Comparison of ENCODE assay signal across 1 cellular context in genomic region chr19:39403331-39404312, GRCh38.
A peak's percentile ranks its signal among the peaks of the same experiment; 100 is the strongest.
TF ChIP-seq lines count a peak whose summit lies in the region.

No MANE protein-coding gene starts in this region.

TF ChIP-seq in K562, 482 proteins besides CTCF, POLR2A, EP300 and RAD21 (continued from another document and continues in another):
- peak; percentile 27; the same call in 1 of the 2 replicates for TF ChIP-seq ZNF592 (IDR thresholded peaks at IDR 0.05)
- peak; percentile 91 for TF ChIP-seq TAF9B (IDR thresholded peaks at IDR 0.05; ENCODE audit: partially characterized antibody)
- TF ChIP-seq ASH1L (IDR thresholded peaks at IDR 0.05; ENCODE audit: borderline replicate concordance, low read depth, partially characterized antibody) = peak; percentile 27
- TF ChIP-seq JUNB (CRISPR knock-in tag; conservative IDR thresholded peaks at IDR 0.05) = peak; percentile 66; the same call in 1 of the 2 replicates
- TF ChIP-seq RAD51 (IDR thresholded peaks at IDR 0.05; ENCODE audit: borderline replicate concordance, low read depth) = 0 out of 2 replicates have a peak, but pooled peaks have one; percentile 8
- TF ChIP-seq NFRKB (IDR thresholded peaks at IDR 0.05; ENCODE audit: low read depth) = peak; percentile 55; the same call in 1 of the 2 replicates
- peak in 1 of 2 experiments; percentile 49; a peak in 1 of 4 replicates for TF ChIP-seq KDM4B (IDR thresholded peaks at IDR 0.05; ENCODE audit: borderline replicate concordance in 2 of 2, low read depth in 1 of 2)
- peak; percentile 76 for TF ChIP-seq RBFOX2 (IDR thresholded peaks at IDR 0.05; ENCODE audit: low read depth, low read length)
- no peak for TF ChIP-seq KLF1 (tag; IDR thresholded peaks at IDR 0.05)
- no peak for TF ChIP-seq ZBTB8A (IDR thresholded peaks at IDR 0.05; ENCODE audit: partially characterized antibody)
- TF ChIP-seq NFIC (IDR thresholded peaks at IDR 0.05) = peak; percentile 52
- TF ChIP-seq NFE2L1 (tag; IDR thresholded peaks at IDR 0.05; ENCODE audit: borderline replicate concordance, low read depth) = peak; percentile 63; the same call in 1 of the 2 replicates
- TF ChIP-seq YY1 (IDR thresholded peaks at IDR 0.05; ENCODE audit: borderline replicate concordance in 1 of 3, control insufficient read depth in 1 of 3, extremely low read depth in 1 of 3, insufficient read depth in 3 of 3, insufficient read length in 1 of 3, insufficient replicate concordance in 2 of 3, low read depth in 1 of 3, low read length in 2 of 3) = peak in 2 of 3 experiments; percentile 8 to 32
- TF ChIP-seq ZNF436 (CRISPR knock-in tag; IDR thresholded peaks at IDR 0.05) = no peak
- 0 out of 2 replicates have a peak, but pooled peaks have one; percentile 24 for TF ChIP-seq ZNF589 (CRISPR knock-in tag; IDR thresholded peaks at IDR 0.05; ENCODE audit: low read depth)
- peak; percentile 26; the same call in 1 of the 2 replicates for TF ChIP-seq SNIP1 (IDR thresholded peaks at IDR 0.05; ENCODE audit: low read depth)
- 0 out of 2 replicates have a peak, but pooled peaks have one; percentile 52 for TF ChIP-seq ZNF830 (CRISPR knock-in tag; IDR thresholded peaks at IDR 0.05)
- TF ChIP-seq ETS1 (conservative IDR thresholded peaks at IDR 0.05; ENCODE audit: control insufficient read depth, low read depth, low read length) = peak; percentile 64; the same call in 1 of the 2 replicates
- TF ChIP-seq NR4A1 (CRISPR knock-in tag; IDR thresholded peaks at IDR 0.05) = no peak
- peak; percentile 56; the same call in 1 of the 2 replicates for TF ChIP-seq NR4A1 (tag; IDR thresholded peaks at IDR 0.05)
- peak; percentile 91 for TF ChIP-seq NFATC3 (IDR thresholded peaks at IDR 0.05)
- TF ChIP-seq ZNF175 (CRISPR knock-in tag; IDR thresholded peaks at IDR 0.05; ENCODE audit: low read depth) = 0 out of 2 replicates have a peak, but pooled peaks have one; percentile 52
- TF ChIP-seq SMARCA4 (IDR thresholded peaks at IDR 0.05) = 0 out of 2 replicates have a peak, but pooled peaks have one; percentile 77
- TF ChIP-seq PREB (CRISPR knock-in tag; IDR thresholded peaks at IDR 0.05) = 0 out of 2 replicates have a peak, but pooled peaks have one; percentile 63
- TF ChIP-seq HMBOX1 (IDR thresholded peaks at IDR 0.05) = no peak
- TF ChIP-seq ERF (CRISPR knock-in tag; IDR thresholded peaks at IDR 0.05) = no peak
- 0 out of 2 replicates have a peak, but pooled peaks have one; percentile 10 for TF ChIP-seq ATF4 (CRISPR knock-in tag; IDR thresholded peaks at IDR 0.05)
- peak in 1 of 2 experiments; percentile 41; a peak in 3 of 4 replicates for TF ChIP-seq NRF1 (conservative IDR thresholded peaks at IDR 0.05 in 1 of 2, IDR thresholded peaks at IDR 0.05 in 1 of 2)
- TF ChIP-seq DPF2 (IDR thresholded peaks at IDR 0.05) = peak; percentile 80; the same call in 1 of the 2 replicates
- peak; percentile 6; the same call in 1 of the 2 replicates for TF ChIP-seq PKNOX1 (IDR thresholded peaks at IDR 0.05)
- TF ChIP-seq ATF6 (CRISPR knock-in tag; IDR thresholded peaks at IDR 0.05) = 0 out of 2 replicates have a peak, but pooled peaks have one; percentile 6
- 0 out of 2 replicates have a peak, but pooled peaks have one; percentile 29 for TF ChIP-seq ETV5 (CRISPR knock-in tag; IDR thresholded peaks at IDR 0.05; ENCODE audit: low read depth)
- TF ChIP-seq EGR1 (conservative IDR thresholded peaks at IDR 0.05) = peak; percentile 56; the same call in 1 of the 2 replicates
- no peak for TF ChIP-seq NKRF (IDR thresholded peaks at IDR 0.05; ENCODE audit: borderline replicate concordance)
- TF ChIP-seq ARID3A (IDR thresholded peaks at IDR 0.05; ENCODE audit: borderline replicate concordance, low read depth, low read length) = no peak
- 0 out of 2 replicates have a peak, but pooled peaks have one; percentile 29 for TF ChIP-seq ZBTB17 (CRISPR knock-in tag; IDR thresholded peaks at IDR 0.05)
- TF ChIP-seq MTA3 (IDR thresholded peaks at IDR 0.05; ENCODE audit: borderline replicate concordance) = 0 out of 2 replicates have a peak, but pooled peaks have one; percentile 57
- TF ChIP-seq ATF1 (CRISPR knock-in tag; IDR thresholded peaks at IDR 0.05) = no peak
- TF ChIP-seq ATF1 (tag; IDR thresholded peaks at IDR 0.05) = peak; percentile 77
- TF ChIP-seq TFAP4 (CRISPR knock-in tag; IDR thresholded peaks at IDR 0.05; ENCODE audit: borderline replicate concordance) = peak; percentile 70; the same call in 1 of the 2 replicates
- peak; percentile 25 for TF ChIP-seq HNRNPLL (IDR thresholded peaks at IDR 0.05; ENCODE audit: low read depth, low read length, poor library complexity, severe bottlenecking)
- TF ChIP-seq HIVEP1 (CRISPR knock-in tag; IDR thresholded peaks at IDR 0.05) = peak; percentile 81; the same call in 1 of the 2 replicates
- TF ChIP-seq DMBX1 (CRISPR knock-in tag; IDR thresholded peaks at IDR 0.05; ENCODE audit: borderline replicate concordance) = no peak
- peak; percentile 91 for TF ChIP-seq ATF3 (IDR thresholded peaks at IDR 0.05)
- peak; percentile 94 for TF ChIP-seq ATF3 (CRISPR knock-in tag; conservative IDR thresholded peaks at IDR 0.05)
